ENCODE assay signal across 12 cellular contexts in the genomic region with DNA sequence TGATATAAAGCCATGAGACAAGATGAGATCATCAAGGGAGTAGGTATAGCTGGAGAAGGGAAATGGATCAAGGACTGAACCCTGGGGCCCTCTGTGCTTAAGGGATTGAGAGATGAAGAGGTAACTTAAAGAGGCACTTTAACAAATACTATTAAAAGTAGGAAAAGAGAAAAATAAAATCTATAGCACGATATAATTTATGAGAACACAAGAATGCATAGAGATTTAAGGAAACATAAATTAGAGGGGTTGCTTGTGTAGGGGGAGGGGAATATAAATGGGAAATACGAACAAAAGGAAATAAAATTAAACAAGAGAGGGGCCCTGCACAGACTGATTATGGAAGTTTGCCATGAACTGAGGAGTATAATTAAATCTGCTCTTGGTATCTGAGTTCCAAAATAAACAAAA.
"Had no signal": no experiment of that assay in that cellular context is flagged by ENCODE, and none has a peak within 500 bp of the region (broad histone marks: within the 10 kb centered on the region; RNA-seq: fewer than 3 reads in every experiment).

No MANE protein-coding gene starts in this region.

- H3K36me3 ChIP-seq: gastroesophageal sphincter, neural progenitor cell, pancreas, stomach, thyroid gland had no signal

- DNase-seq: activated CD4-positive, alpha-beta T cell treated with anti-CD3 and anti-CD28 coated beads, Interleukin-2, amount 50 U/mL, for 4 hours; activated effector memory CD4-positive, alpha-beta T cell treated with Interleukin-2 at 50 U/mL for 16 hours; activated T-cell treated with anti-CD3 and anti-CD28 coated beads, Interleukin-2, amount 50 U/mL, for 24 hours; amygdala; pancreas; retina; stomach; thyroid gland had no signal

- H3K27ac ChIP-seq: neural progenitor cell, pancreas, thyroid gland had no signal

- FAIRE-seq: keratinocyte, pancreas had no signal

- H3K27me3 ChIP-seq: gastroesophageal sphincter, neural progenitor cell, pancreas, stomach, thyroid gland had no signal

- H2AFZ ChIP-seq: neural progenitor cell had no signal

- H3K4me1 ChIP-seq: neural progenitor cell, thyroid gland had no signal

- H3K9me3 ChIP-seq: gastroesophageal sphincter, pancreas, stomach, thyroid gland had no signal

- H3K4me3 ChIP-seq: gastroesophageal sphincter, neural progenitor cell, pancreas, skin epidermis, stomach, thyroid gland had no signal

- H3K9ac ChIP-seq: neural progenitor cell had no signal

- H3K4me2 ChIP-seq: neural progenitor cell had no signal
